ENCODE assay signal across 1 cellular context in genomic region chr1:209800984-209801834, GRCh38.
A peak's percentile ranks its signal among the peaks of the same experiment; 100 is the strongest.
TF ChIP-seq lines count a peak whose summit lies in the region.

No MANE protein-coding gene starts in this region.

TF ChIP-seq in SK-N-SH, 30 proteins besides CTCF, POLR2A, EP300 and RAD21 (continued from another document):
- TF ChIP-seq USF1 (IDR thresholded peaks at IDR 0.05; ENCODE audit: borderline replicate concordance, low read depth): no peak
- TF ChIP-seq ZBTB33 (IDR thresholded peaks at IDR 0.05; ENCODE audit: borderline replicate concordance, low read depth): no peak
- no peak for TF ChIP-seq YY1 (IDR thresholded peaks at IDR 0.05; ENCODE audit: low read depth)
- TF ChIP-seq FOSL2 (IDR thresholded peaks at IDR 0.05; ENCODE audit: borderline replicate concordance, low read depth): peak; percentile 23; the same call in 1 of the 2 replicates
- TF ChIP-seq RFX5 (IDR thresholded peaks at IDR 0.05; ENCODE audit: low read length): no peak
- TF ChIP-seq TCF12 (IDR thresholded peaks at IDR 0.05): peak; percentile 84
- TF ChIP-seq TEAD4 (IDR thresholded peaks at IDR 0.05; ENCODE audit: borderline replicate concordance, insufficient read depth): peak; percentile 60; the same call in 1 of the 2 replicates
- no peak for TF ChIP-seq EZH2phosphoT487 (IDR thresholded peaks at IDR 0.05; ENCODE audit: borderline replicate concordance, low read depth)
- no peak for TF ChIP-seq TAF1 (IDR thresholded peaks at IDR 0.05; ENCODE audit: borderline replicate concordance, low read depth, low read length)
- no peak; the same call in 1 of the 2 replicates for TF ChIP-seq GATA2 (CRISPR knock-in tag; IDR thresholded peaks at IDR 0.05)
- TF ChIP-seq MXI1 (IDR thresholded peaks at IDR 0.05; ENCODE audit: low read depth, low read length): no peak
- no peak for TF ChIP-seq REST (IDR thresholded peaks at IDR 0.05; ENCODE audit: low read depth, low read length)
- peak; percentile 73 for TF ChIP-seq NFIC (IDR thresholded peaks at IDR 0.05; ENCODE audit: borderline replicate concordance)
- no peak for TF ChIP-seq ELF1 (IDR thresholded peaks at IDR 0.05)
- TF ChIP-seq MAX (IDR thresholded peaks at IDR 0.05; ENCODE audit: low read depth): no peak
- TF ChIP-seq FOXJ3 (CRISPR knock-in tag; IDR thresholded peaks at IDR 0.05): no peak
- TF ChIP-seq JUND (IDR thresholded peaks at IDR 0.05): peak; percentile 40; the same call in 1 of the 2 replicates
- no peak for TF ChIP-seq POLR2AphosphoS5 (IDR thresholded peaks at IDR 0.05; ENCODE audit: low read depth, low read length)
- TF ChIP-seq RXRA (IDR thresholded peaks at IDR 0.05; ENCODE audit: borderline replicate concordance, low read depth): peak; percentile 48; the same call in 1 of the 2 replicates
- TF ChIP-seq CHD2 (IDR thresholded peaks at IDR 0.05; ENCODE audit: low read length, partially characterized antibody): peak; percentile 10
- TF ChIP-seq IRF3 (IDR thresholded peaks at IDR 0.05; ENCODE audit: low read depth, low read length): no peak
- TF ChIP-seq RCOR1 (IDR thresholded peaks at IDR 0.05; ENCODE audit: low read length): no peak
